Comparison of ENCODE assay signal across 18 cellular contexts in genomic region chr2:134408791-134409190, GRCh38.
DNase-seq lines count a peak whose midpoint lies in the region; ATAC-seq and TF ChIP-seq lines count a peak whose summit lies in the region.
"Had no signal": no experiment of that assay in that cellular context is flagged by ENCODE, and none has a peak within 500 bp of the region (broad histone marks: within the 10 kb centered on the region; RNA-seq: fewer than 3 reads in every experiment).

No MANE protein-coding gene starts in this region.

- POLR2A ChIA-PET in AG04450 (lab: Yijun Ruan, JAX): interaction anchor here (0.9 to 1.0 kb wide), 2 partner anchors 10 to 17 kb away, joined by 3 to 4 read pairs; no protein-coding TSS in a partner anchor

- H3K27ac ChIP-seq in AG04450 (ENCODE audit: low read depth, low read length): peak overlapping the region; percentile 57
- H3K27ac ChIP-seq: tibial artery had no signal

- no peaks in the 10 kb centered on the region for H3K27me3 Mint-ChIP-seq in activated T-helper 17 cell treated with anti-CD3 and anti-CD28 coated beads, Interleukin-2, amount 50 U/mL, for 72 hours
- H3K27me3 Mint-ChIP-seq: brain had no signal

- H3K4me3 ChIP-seq in AG04450 (ENCODE audit: low read depth, low read length): no peak overlapping the region
- H3K4me3 ChIP-seq in Jurkat, Clone E6-1 (ENCODE audit: low read length): no peak overlapping the region
- H3K4me3 ChIP-seq: tibial artery had no signal

- CTCF ChIA-PET in AG04450 (lab: Charles Lee): interaction anchor here (0.6 to 1.4 kb wide), 3 partner anchors 30 to 522 kb away, joined by 3 to 4 read pairs (median 3); no protein-coding TSS in a partner anchor

- no peaks in the 10 kb centered on the region for H3K9me3 Mint-ChIP-seq in activated T-helper 17 cell treated with anti-CD3 and anti-CD28 coated beads, Interleukin-2, amount 50 U/mL, for 72 hours
- H3K9me3 Mint-ChIP-seq: brain had no signal

- peak overlapping the region; percentile 5 for H3K27ac Mint-ChIP-seq in activated T-helper 17 cell treated with anti-CD3 and anti-CD28 coated beads, Interleukin-2, amount 50 U/mL, for 72 hours

- H3K9me3 ChIP-seq in AG04450 (ENCODE audit: control insufficient read depth, insufficient read depth, low read length): no peaks in the 10 kb centered on the region
- H3K9me3 ChIP-seq: Caco-2, tibial artery had no signal

- H3K36me3 Mint-ChIP-seq in activated T-helper 17 cell treated with anti-CD3 and anti-CD28 coated beads, Interleukin-2, amount 50 U/mL, for 72 hours (ENCODE audit: low read depth): peaks cover 54% of the 10 kb centered on the region

- DNase-seq in AG04450 (ENCODE audit: low read depth, low spot score) (no peak), lung microvascular endothelial cell (ENCODE audit: low read depth in 2 of 2) (peak; percentile 29 to 56), GM10266 (ENCODE audit: extremely low spot score) (no peak), C1 segment of cervical spinal cord (lab: John Stamatoyannopoulos, UW) (no peak), medulla oblongata (ENCODE audit: extremely low spot score) (no peak)
- peak; percentile 72 for DNase-seq in Jurkat, Clone E6-1 (ENCODE audit: low read depth, low spot score)
- no peak for DNase-seq in activated naive CD4-positive, alpha-beta T cell (lab: John Stamatoyannopoulos, UW)
- DNase-seq: activated CD4-positive, alpha-beta T cell treated with anti-CD3 and anti-CD28 coated beads, Interleukin-2, amount 50 U/mL, for 1 hour; activated naive CD4-positive, alpha-beta T cell treated with anti-CD3 and anti-CD28 coated beads, Interleukin-2, amount 50 U/mL, for 16 hours; activated T-cell treated with anti-CD3 and anti-CD28 coated beads for 4 hours; Caco-2; mesendoderm; NCI-H1417; stimulated activated CD4-positive, alpha-beta T cell treated with anti-CD3 and anti-CD28 coated beads, Interleukin-2, amount 100 ng/mL, for 48 hours; tibial artery had no signal

- TF ChIP-seq CTCF in AG04450 (IDR thresholded peaks at IDR 0.05; ENCODE audit: low read depth, low read length) (no peak), GM10266 (IDR thresholded peaks at IDR 0.05; ENCODE audit: control insufficient read depth, insufficient read depth, low read depth, missing control alignments) (no peak)

- H3K4me1 Mint-ChIP-seq in activated T-helper 17 cell treated with anti-CD3 and anti-CD28 coated beads, Interleukin-2, amount 50 U/mL, for 72 hours: peaks cover 51% of the 10 kb centered on the region

- ATAC-seq in activated T-helper 17 cell treated with anti-CD3 and anti-CD28 coated beads, Interleukin-2, amount 50 U/mL, for 72 hours (replicated peaks): peak; percentile 57
- ATAC-seq: sciatic nerve had no signal

- H3K4me3 Mint-ChIP-seq in activated T-helper 17 cell treated with anti-CD3 and anti-CD28 coated beads, Interleukin-2, amount 50 U/mL, for 72 hours: peak overlapping the region; percentile 9
- H3K4me3 Mint-ChIP-seq: brain had no signal

- no peaks in the 10 kb centered on the region for H3K27me3 ChIP-seq in AG04450 (ENCODE audit: control insufficient read depth, insufficient read depth, low read length)
- H3K27me3 ChIP-seq: tibial artery had no signal

Comparison
In these comparisons a context has a peak if more than half of its experiments do, and no peak if none do; other contexts are left out.
1. DNase-seq: peak in Jurkat, Clone E6-1 (single experiment) and lung microvascular endothelial cell (2 of 2); none in AG04450 (single experiment), GM10266 (single experiment), C1 segment of cervical spinal cord (0 of 14), medulla oblongata (single experiment) and activated naive CD4-positive, alpha-beta T cell (0 of 4).